Comparison of ENCODE assay signal across 27 cellular contexts in genomic region chr10:110967009-110967630, GRCh38. TPM values are rescaled to one million over a fixed set of nuclear protein-coding genes. Genes with fewer than 3 reads are reported as not detected.
DNase-seq lines count a peak whose midpoint lies in the region; ATAC-seq, FAIRE-seq and TF ChIP-seq lines count a peak whose summit lies in the region.
"Had no signal": no experiment of that assay in that cellular context is flagged by ENCODE, and none has a peak within 500 bp of the region (broad histone marks: within the 10 kb centered on the region; RNA-seq: fewer than 3 reads in every experiment).

No MANE protein-coding gene starts in this region.

- H3K27ac ChIP-seq in K562 (ENCODE audit: extremely low read depth, low read depth, low read length) (no peak overlapping the region), stomach (no peak overlapping the region), adrenal gland (no peak overlapping the region)
- H3K27ac ChIP-seq: A549, cardiac muscle cell, skin epidermis, thyroid gland, vagina had no signal

- CTCF ChIA-PET in K562 (lab: Yijun Ruan, JAX; ENCODE audit: low intra/inter-chr PET ratio), result no interaction called here

- ATAC-seq in GM21447 (IDR thresholded peaks at IDR 0.05; ENCODE audit: unreplicated experiment), result peak; percentile 39
- ATAC-seq in HG03460 (IDR thresholded peaks at IDR 0.05; ENCODE audit: unreplicated experiment), result peak; percentile 33
- ATAC-seq in K562, result peak; percentile 45; the same call in 2 of the 3 replicates
- ATAC-seq in GM21381 (IDR thresholded peaks at IDR 0.05; ENCODE audit: unreplicated experiment), result no peak
- ATAC-seq: A549; stimulated activated naive CD8-positive, alpha-beta T cell treated with anti-CD3 and anti-CD28 coated beads, Interleukin-15, amount 100 ng/mL, for 72 hours had no signal

- TF ChIP-seq CTCF in K562 (IDR thresholded peaks at IDR 0.05 in 2 of 3, conservative IDR thresholded peaks at IDR 0.05 in 1 of 3; ENCODE audit: insufficient read depth in 2 of 3, low read depth in 1 of 3, low read length in 3 of 3) (no peak), stomach (IDR thresholded peaks at IDR 0.05) (no peak), adrenal gland (IDR thresholded peaks at IDR 0.05) (no peak)

- no peaks in the 10 kb centered on the region for H4K20me1 ChIP-seq in K562 (replicated peaks; ENCODE audit: control insufficient read depth, insufficient read depth, low read length)

- intact Hi-C loops in K562 (cut with micrococcal nuclease), result no loop called here
- intact Hi-C loops in stomach (cut with DNase I; ENCODE audit: low total_unique reads), result no loop called here
- intact Hi-C loops in adrenal gland (cut with DNase I), result no loop called here

- no peak overlapping the region for H2AFZ ChIP-seq in K562 (ENCODE audit: low read depth, low read length)

- H3K4me3 ChIP-seq in K562 (no peak overlapping the region), stomach (no peak overlapping the region), adrenal gland (no peak overlapping the region)
- H3K4me3 ChIP-seq: A549, cardiac muscle cell, skin epidermis, thyroid gland, vagina had no signal

- no peak for TF ChIP-seq POLR2A in GM12891 (IDR thresholded peaks at IDR 0.05; ENCODE audit: low read depth, low read length)
- TF ChIP-seq POLR2A in K562 (conservative IDR thresholded peaks at IDR 0.05), result no peak
- TF ChIP-seq POLR2A in stomach (IDR thresholded peaks at IDR 0.05), result no peak
- TF ChIP-seq POLR2A in adrenal gland (IDR thresholded peaks at IDR 0.05), result no peak

- H3K9me3 ChIP-seq in K562 (replicated peaks; ENCODE audit: control insufficient read depth, insufficient read depth, low read depth, low read length) (no peaks in the 10 kb centered on the region), stomach (no peaks in the 10 kb centered on the region), adrenal gland (replicated peaks in 1 of 3) (no peaks in the 10 kb centered on the region)
- H3K9me3 ChIP-seq: A549, thyroid gland, vagina had no signal

- in situ Hi-C loops in K562 (cut with MboI), result no loop called here

- no peak for TF ChIP-seq EP300 in K562 (IDR thresholded peaks at IDR 0.05; ENCODE audit: low read length)
- TF ChIP-seq EP300 in stomach (IDR thresholded peaks at IDR 0.05), result no peak

- H3K36me3 ChIP-seq in K562 (ENCODE audit: control insufficient read depth, insufficient read depth, low read length) (peaks cover 8% of the 10 kb centered on the region; the same call in 1 of the 3 replicates), stomach (peaks cover 0 to 3% (median 0%) of the 10 kb centered on the region in 4 donors), adrenal gland (replicated peaks in 1 of 2) (no peaks in the 10 kb centered on the region)
- H3K36me3 ChIP-seq: cardiac muscle cell, thyroid gland, vagina had no signal

- no TSS peak for BruUV-seq in K562 (replicated peaks; lab: Mats Ljungman, UMichigan)

- H3K9me1 ChIP-seq in K562 (ENCODE audit: control insufficient read depth, insufficient read depth, low read length), result no peaks in the 10 kb centered on the region

- H3K9ac ChIP-seq in K562 (ENCODE audit: insufficient read depth in 1 of 2, low read depth in 2 of 2, low read length in 2 of 2), result no peak overlapping the region

- POLR2A ChIA-PET in K562 (lab: Yijun Ruan, JAX), result no interaction called here

- 48% methylated on average over 3 of the region's 3 CpGs for WGBS in K562 (ENCODE audit: insufficient coverage, low coverage, missing lambda C conversion rate)
- WGBS in stomach, 5 donors, result 79 to 86% (median 80%) methylated on average over 3 of the region's 3 CpGs
- 83 to 90% (median 85%) methylated on average over 3 of the region's 3 CpGs for WGBS in adrenal gland, 4 donors

- H3K27me3 ChIP-seq in K562 (ENCODE audit: control insufficient read depth in 2 of 2, insufficient read depth in 2 of 2, low read length in 2 of 2), result no peaks in the 10 kb centered on the region
- no peaks in the 10 kb centered on the region for H3K27me3 ChIP-seq in stomach
- H3K27me3 ChIP-seq in adrenal gland, result no peaks in the 10 kb centered on the region
- H3K27me3 ChIP-seq: cardiac muscle cell, thyroid gland, vagina had no signal

- H3K4me2 ChIP-seq in K562 (ENCODE audit: insufficient read depth, low read length), result no peak overlapping the region
- H3K4me2 ChIP-seq: A549 had no signal

- H3K79me2 ChIP-seq in K562 (ENCODE audit: control insufficient read depth, insufficient read depth, low read length), result peaks cover 67% of the 10 kb centered on the region

- FAIRE-seq in GM12891 (lab: Jason Lieb, UNC) (no peak), K562 (lab: Jason Lieb, UNC) (no peak)
- FAIRE-seq: colon, D721Med had no signal

- TF ChIP-seq RAD21 in K562 (CRISPR knock-in tag; conservative IDR thresholded peaks at IDR 0.05 in 1 of 2, IDR thresholded peaks at IDR 0.05 in 1 of 2), result no peak

- H3K4me1 ChIP-seq in K562 (replicated peaks in 1 of 2; ENCODE audit: control insufficient read depth in 2 of 2, insufficient read depth in 2 of 2, low read length in 2 of 2) (no peaks in the 10 kb centered on the region), stomach (peaks cover 0 to 66% (median 20%) of the 10 kb centered on the region in 4 donors), adrenal gland (replicated peaks in 1 of 2) (peaks cover 0 to 10% of the 10 kb centered on the region in 2 donors)

- DNase-seq in GM12891 (ENCODE audit: insufficient read length, low spot score), result no peak
- no peak for DNase-seq in K562 (ENCODE audit: extremely low read depth in 1 of 4, low spot score in 3 of 4)
- no peak for DNase-seq in stomach
- DNase-seq in activated naive CD4-positive, alpha-beta T cell (lab: John Stamatoyannopoulos, UW), result no peak
- no peak for DNase-seq in adrenal gland
- DNase-seq: activated CD4-positive, alpha-beta T cell treated with anti-CD3 and anti-CD28 coated beads, Interleukin-2, amount 50 U/mL, for 1 hour; activated effector memory CD4-positive, alpha-beta T cell treated with anti-CD3 and anti-CD28 coated beads, Interleukin-2, amount 50 U/mL, for 16 hours; activated naive CD8-positive, alpha-beta T cell treated with anti-CD3 and anti-CD28 coated beads, Interleukin-2, amount 10 ng/mL, durations not matched to agents 7 days and 5 days; activated T-cell treated with anti-CD3 and anti-CD28 coated beads, Interleukin-2, amount 50 U/mL, for 1 hour; CD4-positive, alpha-beta memory T cell; H7; NCI-H1105; NCI-H187 treated with DMSO at 0.1 percent for 48 hours; NCI-H2171 treated with DMSO at 0.1 percent for 48 hours; NCI-H510A treated with DMSO at 0.1 percent for 48 hours; stimulated activated naive CD8-positive, alpha-beta T cell treated with anti-CD3 and anti-CD28 coated beads, Interleukin-15, amount 100 ng/mL, for 72 hours; T1000; thyroid gland had no signal

TF ChIP-seq in GM12891, 5 proteins besides CTCF, POLR2A, EP300 and RAD21 (continues in another document):
- TF ChIP-seq TAF1 (IDR thresholded peaks at IDR 0.05; ENCODE audit: low read depth, low read length), result no peak

TF ChIP-seq in K562, 482 proteins besides CTCF, POLR2A, EP300 and RAD21 (continues in another document):
- TF ChIP-seq SMAD4 (CRISPR knock-in tag; conservative IDR thresholded peaks at IDR 0.05), result no peak

RNA-seq across cellular contexts. Expression of gene SHOC2, which starts 47.7 kb away (rescaled TPM):
- polyA plus RNA-seq in GM12891 (2012; ENCODE audit: low read depth, missing spikeins), result 24.4 TPM
- total RNA-seq in K562 (2011; cell fraction: chromatin; rRNA removed; ENCODE audit: low replicate concordance), result 6.3 and 27.4 TPM in 2 replicates
- 3.5 and 5.8 TPM in 2 replicates for total RNA-seq in K562 (2011; cell fraction: nucleolus; rRNA removed)
- total RNA-seq in K562 (2011; cell fraction: nucleoplasm; rRNA removed), result 8.9 and 10.8 TPM in 2 replicates
- total RNA-seq in K562 (2014; rRNA removed) (9.2 and 10.2 TPM in 2 replicates), K562 (2014; rRNA removed; fragmentation: Illumina TruSeq; extraction: Trizol) (14.6 and 17.2 TPM in 2 replicates), K562 (2015; rRNA removed; fragmentation: Illumina TruSeq; extraction: Trizol) (13.8 and 16.1 TPM in 2 replicates), K562 (2021) (16.8 and 17.2 TPM in 2 replicates), stomach (100 to 1,000 TPM in 1 of 5 donors, 10 to 100 TPM in 4; 24.9 to 550 (median 68.3) TPM), adrenal gland (10 to 100 TPM; 24.1 to 78.2 (median 37.1) TPM)
- polyA plus RNA-seq in K562 (2011; rRNA removed) (10.2 and 14.9 TPM in 2 replicates), K562 (2014; fragmentation: Illumina TruSeq; extraction: Trizol) (16.3 and 17.2 TPM in 2 replicates), K562 (2014; fragmentation: Nextera tagmentation; extraction: Ambion mirVana) (10 to 100 TPM; 11.4 to 17.5 TPM), K562 (2014; rRNA removed) (9.2 and 10.3 TPM in 2 replicates), stomach (10 to 100 TPM; 13.2 to 27.2 (median 18.2) TPM), adrenal gland (10 to 100 TPM; 16.4 to 43.3 (median 16.7) TPM)
- polyA plus RNA-seq in K562 (2011; cell fraction: cytosol; rRNA removed), result 3.5 and 6.9 TPM in 2 replicates
- 3.3 and 4.2 TPM in 2 replicates for polyA plus RNA-seq in K562 (2011; cell fraction: nucleus; rRNA removed)
- polyA plus RNA-seq in K562 (2012), result 11.0 and 13.0 TPM in 2 replicates
- 28.5 and 31.2 TPM in 2 replicates for polyA minus RNA-seq in K562 (2011; rRNA and poly(A)+ RNA removed)
- polyA minus RNA-seq in K562 (2011; cell fraction: cytosol; rRNA and poly(A)+ RNA removed), result 6.8 and 13.1 TPM in 2 replicates
- 9.7 and 21.9 TPM in 2 replicates for polyA minus RNA-seq in K562 (2011; cell fraction: nucleus; rRNA and poly(A)+ RNA removed)

RNA-seq across cellular contexts. Expression of gene BBIP1, which starts 48.1 kb away (rescaled TPM):
- polyA plus RNA-seq in GM12891 (2012; ENCODE audit: low read depth, missing spikeins), result 19.9 TPM
- total RNA-seq in K562 (2011; cell fraction: chromatin; rRNA removed; ENCODE audit: low replicate concordance), result 8.1 and 22.8 TPM in 2 replicates
- 5.1 and 5.5 TPM in 2 replicates for total RNA-seq in K562 (2011; cell fraction: nucleolus; rRNA removed)
- 9.8 and 37.7 TPM in 2 replicates for total RNA-seq in K562 (2011; cell fraction: nucleoplasm; rRNA removed)
- total RNA-seq in K562 (2014; rRNA removed) (5.2 and 12.2 TPM in 2 replicates), K562 (2014; rRNA removed; fragmentation: Illumina TruSeq; extraction: Trizol) (19.4 and 21.2 TPM in 2 replicates), K562 (2015; rRNA removed; fragmentation: Illumina TruSeq; extraction: Trizol) (18.1 and 18.9 TPM in 2 replicates), K562 (2021) (12.5 and 17.2 TPM in 2 replicates), stomach (100 to 1,000 TPM in 1 of 5 donors, 10 to 100 TPM in 3, under 1 TPM in 1; 0.58 to 125 (median 32.7) TPM), adrenal gland (10 to 100 TPM; 14.5 to 51.7 (median 39.8) TPM)
- polyA plus RNA-seq in K562 (2011; rRNA removed) (19.2 and 24.2 TPM in 2 replicates), K562 (2014; fragmentation: Illumina TruSeq; extraction: Trizol) (23.0 and 27.8 TPM in 2 replicates), K562 (2014; fragmentation: Nextera tagmentation; extraction: Ambion mirVana) (10 to 100 TPM; 30.6 to 31.0 TPM), K562 (2014; rRNA removed) (14.1 and 17.3 TPM in 2 replicates), stomach (10 to 100 TPM; 21.7 to 27.0 (median 21.8) TPM), adrenal gland (10 to 100 TPM; 46.5 to 86.9 (median 50.8) TPM)
- 2.6 and 4.7 TPM in 2 replicates for polyA plus RNA-seq in K562 (2011; cell fraction: cytosol; rRNA removed)
- polyA plus RNA-seq in K562 (2011; cell fraction: nucleus; rRNA removed), result 8.6 and 11.2 TPM in 2 replicates
- polyA plus RNA-seq in K562 (2012), result 17.8 and 20.6 TPM in 2 replicates
- polyA minus RNA-seq in K562 (2011; rRNA and poly(A)+ RNA removed), result 17.2 and 21.9 TPM in 2 replicates
- polyA minus RNA-seq in K562 (2011; cell fraction: cytosol; rRNA and poly(A)+ RNA removed), result 3.5 and 5.2 TPM in 2 replicates
- polyA minus RNA-seq in K562 (2011; cell fraction: nucleus; rRNA and poly(A)+ RNA removed), result 7.0 and 15.1 TPM in 2 replicates
